In the genomic region with DNA sequence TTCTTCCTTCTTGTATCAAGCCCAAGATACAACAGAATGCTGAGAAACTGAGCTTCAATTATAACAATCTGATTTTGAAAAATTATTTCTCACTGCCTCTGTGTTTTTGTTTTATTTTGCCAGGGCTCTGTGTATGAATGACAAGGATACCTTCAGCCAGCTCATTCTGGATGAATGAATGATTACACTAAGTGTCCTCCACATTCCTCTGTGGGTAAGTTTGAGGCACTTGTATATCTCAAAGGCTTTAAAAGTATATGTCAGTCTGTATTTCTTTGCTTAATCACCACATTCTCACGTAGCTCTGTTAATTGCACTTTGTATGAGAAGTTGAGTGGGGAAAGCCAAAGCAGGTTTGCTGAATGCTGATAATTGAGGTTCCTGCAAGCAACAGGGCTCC, we compare ENCODE assay signal across 23 cellular contexts.
"Had no signal": no experiment of that assay in that cellular context is flagged by ENCODE, and none has a peak within 500 bp of the region (broad histone marks: within the 10 kb centered on the region; RNA-seq: fewer than 3 reads in every experiment).

No MANE protein-coding gene starts in this region.

- H3K4me3 ChIP-seq: ascending aorta, colonic mucosa, dorsolateral prefrontal cortex, esophagus muscularis mucosa, right lobe of liver, stomach, suprapubic skin, tibial nerve had no signal

- H3K4me1 Mint-ChIP-seq: memory B cell had no signal

- H3K4me1 ChIP-seq: ascending aorta, colonic mucosa, esophagus muscularis mucosa, right lobe of liver, suprapubic skin, tibial nerve had no signal

- H3K36me3 ChIP-seq: ascending aorta, colonic mucosa, esophagus muscularis mucosa, right lobe of liver, suprapubic skin, tibial nerve had no signal

- H3K27ac Mint-ChIP-seq: activated CD8-positive, alpha-beta T cell treated with anti-CD3 and anti-CD28 coated beads, Interleukin-2, amount 10 ng/mL, durations not matched to agents 7 days and 5 days; activated naive CD8-positive, alpha-beta T cell treated with anti-CD3 and anti-CD28 coated beads, Interleukin-2, amount 50 U/mL, for 24 hours; activated T-helper 1 cell treated with anti-CD3 and anti-CD28 coated beads, Interleukin-12 subunit alpha, Interleukin-12 subunit beta, Interleukin-2, Interleukin-4 antibody, amounts not matched to agents 30 ng/mL and 10 ng/mL and 1 ng/mL, durations not matched to agents 14 hours and 24 hours and 36 hours; memory B cell; stimulated activated memory B cell treated with anti-CD40 and anti-IgM and Interleukin-4, amounts not matched to agents 10 μg/mL and 1 μg/mL and 100 μg/mL, for 72 hours had no signal

- H3K9me3 Mint-ChIP-seq: activated naive CD8-positive, alpha-beta T cell treated with anti-CD3 and anti-CD28 coated beads, Interleukin-2, amount 50 U/mL, for 24 hours; activated T-helper 1 cell treated with anti-CD3 and anti-CD28 coated beads, Interleukin-12 subunit alpha, Interleukin-12 subunit beta, Interleukin-2, Interleukin-4 antibody, amounts not matched to agents 30 ng/mL and 10 ng/mL and 1 ng/mL, durations not matched to agents 14 hours and 24 hours and 36 hours; memory B cell; stimulated activated memory B cell treated with anti-CD40 and anti-IgM and Interleukin-4, amounts not matched to agents 10 μg/mL and 1 μg/mL and 100 μg/mL, for 72 hours had no signal

- H3K27me3 Mint-ChIP-seq: memory B cell had no signal

- H3K9me3 ChIP-seq: ascending aorta, colonic mucosa, esophagus muscularis mucosa, right lobe of liver, stomach, suprapubic skin, tibial nerve had no signal

- H3K27me3 ChIP-seq: ascending aorta, colonic mucosa, dorsolateral prefrontal cortex, esophagus muscularis mucosa, right lobe of liver, stomach, suprapubic skin, tibial nerve had no signal

- H3K27ac ChIP-seq: ascending aorta, colonic mucosa, dorsolateral prefrontal cortex, esophagus muscularis mucosa, right lobe of liver, stomach, suprapubic skin, tibial nerve, WERI-Rb-1 had no signal

- H3K36me3 Mint-ChIP-seq: stimulated activated memory B cell treated with anti-CD40 and anti-IgM and Interleukin-4, amounts not matched to agents 10 μg/mL and 1 μg/mL and 100 μg/mL, for 72 hours had no signal

- DNase-seq: activated CD4-positive, alpha-beta T cell treated with anti-CD3 and anti-CD28 coated beads for 1 hour; activated CD4-positive, alpha-beta T cell treated with anti-CD3 and anti-CD28 coated beads, Interleukin-2, amount 50 U/mL, for 1 hour; activated CD8-positive, alpha-beta T cell treated with anti-CD3 and anti-CD28 coated beads, Interleukin-2, amount 10 ng/mL, durations not matched to agents 7 days and 5 days; activated gamma-delta T cell; activated naive CD4-positive, alpha-beta T cell treated with anti-CD3 and anti-CD28 coated beads, Interleukin-2, amount 50 U/mL, for 16 hours; activated naive CD8-positive, alpha-beta T cell treated with anti-CD3 and anti-CD28 coated beads, Interleukin-2, amount 50 U/mL, for 24 hours; colonic mucosa; dorsolateral prefrontal cortex; hippocampal formation; left cardiac atrium; nucleus accumbens; right lobe of liver; small intestine; stimulated activated CD4-positive, alpha-beta T cell treated with anti-CD3 and anti-CD28 coated beads, Interleukin-15, amount 100 ng/mL, for 24 hours; stomach; WERI-Rb-1 had no signal

- H3K4me3 Mint-ChIP-seq: activated CD8-positive, alpha-beta T cell treated with anti-CD3 and anti-CD28 coated beads, Interleukin-2, amount 10 ng/mL, durations not matched to agents 7 days and 5 days; activated naive CD8-positive, alpha-beta T cell treated with anti-CD3 and anti-CD28 coated beads, Interleukin-2, amount 50 U/mL, for 24 hours; activated T-helper 1 cell treated with anti-CD3 and anti-CD28 coated beads, Interleukin-12 subunit alpha, Interleukin-12 subunit beta, Interleukin-2, Interleukin-4 antibody, amounts not matched to agents 30 ng/mL and 10 ng/mL and 1 ng/mL, durations not matched to agents 14 hours and 24 hours and 36 hours; memory B cell; stimulated activated memory B cell treated with anti-CD40 and anti-IgM and Interleukin-4, amounts not matched to agents 10 μg/mL and 1 μg/mL and 100 μg/mL, for 72 hours had no signal

- ATAC-seq: activated CD8-positive, alpha-beta T cell treated with anti-CD3 and anti-CD28 coated beads, Interleukin-2, amount 10 ng/mL, durations not matched to agents 7 days and 5 days; activated naive CD8-positive, alpha-beta T cell treated with anti-CD3 and anti-CD28 coated beads, Interleukin-2, amount 50 U/mL, for 24 hours; left cardiac atrium; right lobe of liver; stimulated activated memory B cell treated with anti-CD40 and anti-IgM and Interleukin-4, amounts not matched to agents 10 μg/mL and 1 μg/mL and 100 μg/mL, for 72 hours had no signal
